8 cellular contexts compared by ENCODE assay signal in the genomic region with DNA sequence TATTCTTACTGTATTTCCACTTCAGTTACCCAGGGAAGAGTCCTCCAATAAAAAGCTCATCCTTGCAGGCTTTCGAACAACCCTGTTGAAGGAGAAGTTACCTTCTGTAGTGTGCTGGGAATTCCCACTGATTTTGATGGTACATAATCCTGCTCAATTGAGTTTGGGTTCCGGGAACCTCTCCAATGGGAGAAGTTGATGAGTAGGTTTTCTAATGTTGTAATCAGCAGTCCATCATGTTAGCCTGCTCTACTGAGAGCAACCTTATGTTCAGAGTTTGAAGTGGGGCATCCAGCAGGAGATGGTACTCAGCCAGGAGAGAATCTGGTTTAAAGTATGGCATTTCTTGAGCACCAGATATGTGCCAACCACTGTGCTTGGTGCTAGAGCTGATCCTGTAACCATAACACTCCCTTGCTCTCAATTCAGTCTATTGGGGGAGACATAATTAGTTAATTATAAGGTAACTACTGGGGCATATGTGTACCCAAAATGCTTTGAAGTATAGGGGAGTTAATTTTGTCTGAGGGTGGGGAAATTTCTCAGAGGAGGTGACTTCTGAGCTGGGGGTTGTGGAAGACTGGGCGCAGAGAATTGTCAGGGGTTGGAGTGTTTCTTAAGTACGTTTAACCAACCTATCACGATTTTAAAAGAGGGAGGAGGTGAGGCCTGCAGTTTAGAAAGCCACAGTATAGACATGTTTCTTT. TPM values are rescaled to one million over a fixed set of nuclear protein-coding genes. Genes with fewer than 3 reads are reported as not detected.
DNase-seq lines count a peak whose midpoint lies in the region; ATAC-seq and TF ChIP-seq lines count a peak whose summit lies in the region.

No MANE protein-coding gene starts in this region.

- DNase-seq in CD8-positive, alpha-beta T cell = no peak
- DNase-seq in MG63 = no peak
- no peak for DNase-seq in dorsolateral prefrontal cortex
- no peak for DNase-seq in neuronal stem cell (ENCODE audit: low spot score)
- no peak for DNase-seq in substantia nigra (lab: John Stamatoyannopoulos, UW)
- no peak for DNase-seq in H4 (ENCODE audit: low spot score)
- DNase-seq in NAMALWA (ENCODE audit: low spot score) = no peak

- no peak overlapping the region for H4K8ac ChIP-seq in neuronal stem cell (ENCODE audit: low read depth, low read length)

- POLR2A ChIA-PET in CD8-positive, alpha-beta T cell (lab: Charles Lee) = interaction anchor here (0.6 to 2.9 kb wide), 5 partner anchors 9 to 40 kb away, joined by 3 to 12 read pairs (median 4); no protein-coding TSS in a partner anchor

- no peak overlapping the region for H2BK12ac ChIP-seq in neuronal stem cell (ENCODE audit: low read length)

- H3K4me3 Mint-ChIP-seq in CD8-positive, alpha-beta T cell = peak overlapping the region; percentile 92

- peak overlapping the region; percentile 34 for H3K4me3 ChIP-seq in CD8-positive, alpha-beta T cell (ENCODE audit: low read depth, low read length)
- peak overlapping the region; percentile 80 for H3K4me3 ChIP-seq in MG63
- H3K4me3 ChIP-seq in dorsolateral prefrontal cortex = peak overlapping the region; percentile 55 to 100 (median 95)
- peak overlapping the region in 1 of 2 donors; percentile 92 for H3K4me3 ChIP-seq in neuronal stem cell (ENCODE audit: low read length in 2 of 2)

- no peak for ATAC-seq in CD8-positive, alpha-beta T cell
- ATAC-seq in HG03565 (IDR thresholded peaks at IDR 0.05; ENCODE audit: unreplicated experiment) = no peak

- peaks cover 67% of the 10 kb centered on the region for H3K4me1 Mint-ChIP-seq in CD8-positive, alpha-beta T cell (ENCODE audit: low read depth)

- CTCF ChIA-PET in CD8-positive, alpha-beta T cell (lab: Charles Lee) = interaction anchor here (1.1 to 2.7 kb wide), 4 partner anchors 16 to 104 kb away, joined by 3 to 9 read pairs (median 6); no protein-coding TSS in a partner anchor

- no CpG with 5 or more reads among the region's 5 CpGs for WGBS in neuronal stem cell (ENCODE audit: extremely low coverage in 2 of 2, insufficient read length in 2 of 2, insufficient replicate concordance in 1 of 2), 2 donors

- H3K27me3 Mint-ChIP-seq in CD8-positive, alpha-beta T cell (ENCODE audit: low read depth) = no peaks in the 10 kb centered on the region

- no peak overlapping the region for H2BK5ac ChIP-seq in neuronal stem cell (ENCODE audit: low read length)

- H3K9ac ChIP-seq in neuronal stem cell (ENCODE audit: low read depth, low read length, poor library complexity) = no peak overlapping the region

- H2BK120ac ChIP-seq in neuronal stem cell (ENCODE audit: low read depth, low read length) = no peak overlapping the region

- H3K36me3 Mint-ChIP-seq in CD8-positive, alpha-beta T cell = peaks cover 32% of the 10 kb centered on the region

- no peaks in the 10 kb centered on the region for H3K36me3 ChIP-seq in CD8-positive, alpha-beta T cell (ENCODE audit: insufficient read depth, low read length)
- H3K36me3 ChIP-seq in MG63 = peaks cover 47% of the 10 kb centered on the region
- peaks cover 0 to 62% of the 10 kb centered on the region in 2 donors for H3K36me3 ChIP-seq in neuronal stem cell (replicated peaks in 1 of 2; ENCODE audit: control insufficient read depth in 2 of 2, insufficient read depth in 2 of 2, low read length in 2 of 2)

- no peak overlapping the region for H2AFZ ChIP-seq in neuronal stem cell (ENCODE audit: low read length)

- no peak overlapping the region for H3K23ac ChIP-seq in neuronal stem cell (ENCODE audit: low read depth, low read length, poor library complexity)

- no peak overlapping the region for H4K91ac ChIP-seq in neuronal stem cell (ENCODE audit: low read depth, low read length, poor library complexity)

- H3K27ac Mint-ChIP-seq in CD8-positive, alpha-beta T cell = peak overlapping the region; percentile 37

- H3K9me3 Mint-ChIP-seq in CD8-positive, alpha-beta T cell = no peaks in the 10 kb centered on the region

- no peak overlapping the region for H3K18ac ChIP-seq in neuronal stem cell (ENCODE audit: low read length)

- H3K4me1 ChIP-seq in CD8-positive, alpha-beta T cell (ENCODE audit: insufficient read depth, low read length) = peaks cover 61% of the 10 kb centered on the region
- peaks cover 18 to 21% of the 10 kb centered on the region in 2 donors for H3K4me1 ChIP-seq in neuronal stem cell (ENCODE audit: control insufficient read depth in 2 of 2, insufficient read depth in 1 of 2, low read depth in 1 of 2, low read length in 2 of 2)

- no peak overlapping the region for H3K27ac ChIP-seq in CD8-positive, alpha-beta T cell (ENCODE audit: low read depth, low read length)
- H3K27ac ChIP-seq in dorsolateral prefrontal cortex (no peak overlapping the region), neuronal stem cell (replicated peaks; ENCODE audit: low read length) (no peak overlapping the region), substantia nigra (ENCODE audit: low read depth, low read length, poor library complexity, severe bottlenecking) (no peak overlapping the region)

- peak overlapping the region; percentile 38 for H3K4me2 ChIP-seq in neuronal stem cell (ENCODE audit: insufficient read depth, low read length, poor library complexity, severe bottlenecking)

- peaks cover 5% of the 10 kb centered on the region for H3K79me1 ChIP-seq in neuronal stem cell (ENCODE audit: low read depth, low read length)

- no peaks in the 10 kb centered on the region for H3K9me3 ChIP-seq in CD8-positive, alpha-beta T cell (ENCODE audit: low read length)
- H3K9me3 ChIP-seq in MG63 = no peaks in the 10 kb centered on the region
- H3K9me3 ChIP-seq in neuronal stem cell (replicated peaks in 1 of 2; ENCODE audit: control insufficient read depth in 2 of 2, insufficient read depth in 1 of 2, low read depth in 1 of 2, low read length in 2 of 2) = peaks cover 0 to 9% of the 10 kb centered on the region in 2 donors

- no peak overlapping the region for H3K14ac ChIP-seq in neuronal stem cell (ENCODE audit: low read length)

- H2BK15ac ChIP-seq in neuronal stem cell (ENCODE audit: low read length) = no peak overlapping the region

- H3K27me3 ChIP-seq in CD8-positive, alpha-beta T cell (ENCODE audit: insufficient read depth, low read length) = no peaks in the 10 kb centered on the region
- H3K27me3 ChIP-seq in MG63 (no peaks in the 10 kb centered on the region), dorsolateral prefrontal cortex (no peaks in the 10 kb centered on the region), neuronal stem cell (ENCODE audit: control insufficient read depth in 3 of 3, insufficient read depth in 3 of 3, low read depth in 1 of 3, low read length in 3 of 3) (no peaks in the 10 kb centered on the region)

- no peak for TF ChIP-seq CTCF in CD8-positive, alpha-beta T cell (IDR thresholded peaks at IDR 0.05)
- no peak for TF ChIP-seq CTCF in dorsolateral prefrontal cortex (IDR thresholded peaks at IDR 0.05 in 54 of 56, conservative IDR thresholded peaks at IDR 0.05 in 2 of 56; ENCODE audit: low read depth in 1 of 56, partially characterized antibody in 56 of 56)

- intact Hi-C loops in CD8-positive, alpha-beta T cell (cut with DNase I, micrococcal nuclease) = loop anchor here (1.0 to 5.0 kb wide), 3 partner anchors 10 to 662 kb away; no protein-coding TSS in a partner anchor
- intact Hi-C loops in dorsolateral prefrontal cortex (cut with DNase I) = no loop called here

- H3K4ac ChIP-seq in neuronal stem cell (ENCODE audit: low read length) = no peak overlapping the region

- H2AK5ac ChIP-seq in neuronal stem cell (ENCODE audit: low read depth, low read length) = no peak overlapping the region

RNA-seq across cellular contexts. Expression of a gene that starts 2.1 kb away (rescaled TPM):
- 10 to 100 TPM; 58.5 to 61.1 TPM for total RNA-seq in CD8-positive, alpha-beta T cell
- total RNA-seq in MG63 (2014; rRNA removed; shearing (Covaris generic); ENCODE audit: low replicate concordance) = 21.3 and 28.5 TPM in 2 replicates
- total RNA-seq in dorsolateral prefrontal cortex = 10 to 100 TPM; 26.8 to 49.2 (median 37.1) TPM
- 91.4 TPM for polyA plus RNA-seq in neuronal stem cell (2013, experiment 1 of 2)
- 94.9 TPM for polyA plus RNA-seq in neuronal stem cell (2013, experiment 2 of 2)
- 12.7 and 14.3 TPM in 2 replicates for total RNA-seq in H4 (2014; rRNA removed; shearing (Covaris generic))

Comparison
In these comparisons a context has a peak if more than half of its experiments do, and no peak if none do; other contexts are left out.
1. intact Hi-C loops: an anchor here in CD8-positive, alpha-beta T cell (1.0 to 5.0 kb wide); none called in dorsolateral prefrontal cortex.